ENCODE assay signal across 8 cellular contexts in the genomic region with DNA sequence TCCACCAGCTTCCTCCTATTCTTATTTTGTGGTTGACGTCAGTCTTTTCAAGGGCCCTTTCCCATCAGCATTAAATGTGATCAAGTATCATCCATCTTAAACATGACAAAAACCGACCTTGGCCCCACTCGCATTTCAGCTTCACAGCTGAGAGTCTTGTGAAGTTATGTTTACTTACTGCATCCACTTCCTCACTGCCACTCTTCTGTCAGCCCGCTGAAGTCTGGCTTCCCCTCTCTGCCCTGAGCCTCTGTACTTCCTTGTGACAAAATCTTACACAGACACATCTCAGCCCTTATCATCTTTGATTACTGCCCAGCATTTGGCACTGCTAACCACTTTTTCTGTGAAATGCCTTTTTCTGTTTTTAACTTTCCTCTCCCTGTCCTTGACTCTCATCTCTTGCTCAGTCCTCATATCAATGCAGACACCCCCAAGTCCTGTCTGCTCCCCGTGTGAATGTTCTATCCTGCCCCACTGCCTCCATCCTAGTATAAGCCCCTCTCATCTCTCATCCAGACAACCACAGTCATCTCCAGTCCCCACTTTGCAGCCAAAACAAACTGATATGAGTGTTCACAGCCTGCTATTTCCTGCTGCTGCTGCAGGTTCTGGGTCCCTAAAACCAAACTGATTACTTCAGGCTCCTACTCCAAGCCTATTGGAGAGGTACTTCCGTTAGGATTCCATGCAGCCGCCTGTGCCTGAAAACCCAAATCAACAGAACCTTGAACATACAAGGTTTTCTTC. TPM values are rescaled to one million over a fixed set of nuclear protein-coding genes. Genes with fewer than 3 reads are reported as not detected.
A peak's percentile ranks its signal among the peaks of the same experiment; 100 is the strongest.
DNase-seq lines count a peak whose midpoint lies in the region; ATAC-seq and TF ChIP-seq lines count a peak whose summit lies in the region.

No MANE protein-coding gene starts in this region.

- H3K4me1 Mint-ChIP-seq in naive thymus-derived CD4-positive, alpha-beta T cell = peaks cover 33 to 53% (median 45%) of the 10 kb centered on the region in 7 donors
- H3K4me1 Mint-ChIP-seq in MCF 10A (ENCODE audit: insufficient read depth, unreplicated experiment) = peaks cover 7% of the 10 kb centered on the region

- H3K4me3 Mint-ChIP-seq in naive thymus-derived CD4-positive, alpha-beta T cell = peak overlapping the region; percentile 62 to 84 (median 74)
- no peak overlapping the region for H3K4me3 Mint-ChIP-seq in MCF 10A (ENCODE audit: unreplicated experiment)

- no peaks in the 10 kb centered on the region for H3K36me3 ChIP-seq in adrenal gland (replicated peaks in 1 of 2)
- H3K36me3 ChIP-seq in naive thymus-derived CD4-positive, alpha-beta T cell (ENCODE audit: control insufficient read depth in 2 of 3, insufficient read depth in 3 of 3, low read length in 3 of 3) = no peaks in the 10 kb centered on the region

- no peaks in the 10 kb centered on the region for H3K27me3 Mint-ChIP-seq in naive thymus-derived CD4-positive, alpha-beta T cell
- no peaks in the 10 kb centered on the region for H3K27me3 Mint-ChIP-seq in MCF 10A (ENCODE audit: insufficient read depth, unreplicated experiment)

- peak overlapping the region; percentile 88 to 99 (median 97) for H3K27ac Mint-ChIP-seq in naive thymus-derived CD4-positive, alpha-beta T cell
- H3K27ac Mint-ChIP-seq in MCF 10A (ENCODE audit: low read depth, unreplicated experiment) = no peak overlapping the region

- TF ChIP-seq CTCF in adrenal gland (IDR thresholded peaks at IDR 0.05) = no peak
- TF ChIP-seq CTCF in MCF 10A (IDR thresholded peaks at IDR 0.05; ENCODE audit: unreplicated experiment) = no peak

- H3K27ac ChIP-seq in adrenal gland = peak overlapping the region; percentile 26 to 69 (median 60)
- peak overlapping the region; percentile 66 for H3K27ac ChIP-seq in naive thymus-derived CD4-positive, alpha-beta T cell (ENCODE audit: low read depth, low read length)

- DNase-seq in CMK (ENCODE audit: low read depth) (peak; percentile 27), NCI-H2029 treated with DMSO at 0.1 percent for 48 hours (lab: John Stamatoyannopoulos, UW) (peak; percentile 65), adrenal gland (peak in 4 of 7 donors; percentile 66 to 76 (median 72)), kidney glomerular epithelial cell (lab: John Stamatoyannopoulos, UW) (no peak), MCF 10A (ENCODE audit: unreplicated experiment) (no peak)
- DNase-seq in naive thymus-derived CD4-positive, alpha-beta T cell = peak in 7 of 9 donors; percentile 33 to 70 (median 57)
- no peak for DNase-seq in stimulated activated CD8-positive, alpha-beta memory T cell treated with anti-CD3 and anti-CD28 coated beads, Interleukin-4, amount 100 ng/mL, for 48 hours

- POLR2A ChIA-PET in naive thymus-derived CD4-positive, alpha-beta T cell (lab: Charles Lee) = interaction anchor here (0.9 to 3.0 kb wide), 7 partner anchors 10 to 33 kb away, joined by 3 to 13 read pairs (median 4); partner anchors contain the start of gene FOSL2
- POLR2A ChIA-PET in MCF 10A (lab: Yijun Ruan, JAX) = interaction anchor here (0.8 to 3.3 kb wide), 11 partner anchors 7 to 461 kb away, joined by 3 to 23 read pairs (median 4); no protein-coding TSS in a partner anchor

- no peaks in the 10 kb centered on the region for H3K27me3 ChIP-seq in adrenal gland
- H3K27me3 ChIP-seq in naive thymus-derived CD4-positive, alpha-beta T cell (ENCODE audit: control insufficient read depth in 2 of 2, insufficient read depth in 2 of 2, low read length in 2 of 2) = no peaks in the 10 kb centered on the region

- no peak for TF ChIP-seq POLR2A in adrenal gland (IDR thresholded peaks at IDR 0.05)

- H3K9me3 ChIP-seq in adrenal gland (replicated peaks in 1 of 3) = no peaks in the 10 kb centered on the region
- no peaks in the 10 kb centered on the region for H3K9me3 ChIP-seq in naive thymus-derived CD4-positive, alpha-beta T cell (ENCODE audit: control insufficient read depth in 2 of 3, low read length in 3 of 3)

- H3K9me3 Mint-ChIP-seq in naive thymus-derived CD4-positive, alpha-beta T cell = no peaks in the 10 kb centered on the region
- no peaks in the 10 kb centered on the region for H3K9me3 Mint-ChIP-seq in MCF 10A (ENCODE audit: unreplicated experiment)

- 8 to 11% (median 10%) methylated on average over 7 of the region's 7 CpGs for WGBS in adrenal gland, 4 donors

- peak; percentile 90 for ATAC-seq in naive thymus-derived CD4-positive, alpha-beta T cell
- ATAC-seq in GM21737 (IDR thresholded peaks at IDR 0.05; ENCODE audit: unreplicated experiment) = no peak

- BruUV-seq in MCF 10A (replicated peaks; lab: Mats Ljungman, UMichigan) = no TSS peak

- CTCF ChIA-PET in naive thymus-derived CD4-positive, alpha-beta T cell (lab: Charles Lee) = interaction anchor here (0.7 to 1.6 kb wide), 4 partner anchors 10 to 35 kb away, joined by 3 to 4 read pairs (median 4); no protein-coding TSS in a partner anchor
- CTCF ChIA-PET in MCF 10A (lab: Yijun Ruan, JAX) = interaction anchor here (0.7 kb wide), 1 partner anchor 21 kb away, joined by 3 read pairs; no protein-coding TSS in a partner anchor

- intact Hi-C loops in adrenal gland (cut with DNase I) = no loop called here
- intact Hi-C loops in naive thymus-derived CD4-positive, alpha-beta T cell (cut with micrococcal nuclease) = loop anchor here (1.0 to 2.0 kb wide), 3 partner anchors 14 to 32 kb away; partner anchors contain the start of gene FOSL2 (in 1 of the 2)
- intact Hi-C loops in MCF 10A (cut with micrococcal nuclease) = no loop called here

- H3K4me1 ChIP-seq in adrenal gland (replicated peaks in 1 of 2) = peaks cover 11 to 20% of the 10 kb centered on the region in 2 donors
- peaks cover 24 to 30% of the 10 kb centered on the region in 2 donors for H3K4me1 ChIP-seq in naive thymus-derived CD4-positive, alpha-beta T cell (ENCODE audit: control insufficient read depth in 2 of 2, insufficient read depth in 2 of 2, low read length in 2 of 2)

- H3K36me3 Mint-ChIP-seq in naive thymus-derived CD4-positive, alpha-beta T cell = peaks cover 0 to 5% (median 0%) of the 10 kb centered on the region in 5 donors
- H3K36me3 Mint-ChIP-seq in MCF 10A (ENCODE audit: insufficient read depth, unreplicated experiment) = no peaks in the 10 kb centered on the region

- no peak overlapping the region for H3K4me3 ChIP-seq in adrenal gland
- H3K4me3 ChIP-seq in naive thymus-derived CD4-positive, alpha-beta T cell (ENCODE audit: low read length) = peak overlapping the region; percentile 21

RNA-seq across cellular contexts. Expression of gene FOSL2, which starts 31.4 kb away (rescaled TPM):
- total RNA-seq in adrenal gland (100 to 1,000 TPM; 392 to 760 (median 431) TPM), MCF 10A (2022) (122 and 141 TPM in 2 replicates)
- 100 to 1,000 TPM in 1 of 3 donors, 10 to 100 TPM in 2; 83.3 to 143 (median 92.8) TPM for polyA plus RNA-seq in adrenal gland
- 100 to 1,000 TPM in 1 of 5 experiments, 10 to 100 TPM in 2, 1 to 10 TPM in 1, under 1 TPM in 1; 0.81 to 251 (median 33.9) TPM for total RNA-seq in naive thymus-derived CD4-positive, alpha-beta T cell
- polyA plus RNA-seq in naive thymus-derived CD4-positive, alpha-beta T cell = 1 to 10 TPM in 1 of 2 donors, under 1 TPM in 1; 0.25 to 1.3 TPM

Comparison
In these comparisons a context has a peak if more than half of its experiments do, and no peak if none do; other contexts are left out.
1. DNase-seq: peak in CMK (single experiment), NCI-H2029 treated with DMSO at 0.1 percent for 48 hours (single experiment), adrenal gland (4 of 7) and naive thymus-derived CD4-positive, alpha-beta T cell (7 of 9); none in kidney glomerular epithelial cell (single experiment), MCF 10A (single experiment) and stimulated activated CD8-positive, alpha-beta memory T cell treated with anti-CD3 and anti-CD28 coated beads, Interleukin-4, amount 100 ng/mL, for 48 hours (single experiment).
2. intact Hi-C loops: an anchor here in naive thymus-derived CD4-positive, alpha-beta T cell (1.0 to 2.0 kb wide); none called in adrenal gland and MCF 10A.